In the genomic region with DNA sequence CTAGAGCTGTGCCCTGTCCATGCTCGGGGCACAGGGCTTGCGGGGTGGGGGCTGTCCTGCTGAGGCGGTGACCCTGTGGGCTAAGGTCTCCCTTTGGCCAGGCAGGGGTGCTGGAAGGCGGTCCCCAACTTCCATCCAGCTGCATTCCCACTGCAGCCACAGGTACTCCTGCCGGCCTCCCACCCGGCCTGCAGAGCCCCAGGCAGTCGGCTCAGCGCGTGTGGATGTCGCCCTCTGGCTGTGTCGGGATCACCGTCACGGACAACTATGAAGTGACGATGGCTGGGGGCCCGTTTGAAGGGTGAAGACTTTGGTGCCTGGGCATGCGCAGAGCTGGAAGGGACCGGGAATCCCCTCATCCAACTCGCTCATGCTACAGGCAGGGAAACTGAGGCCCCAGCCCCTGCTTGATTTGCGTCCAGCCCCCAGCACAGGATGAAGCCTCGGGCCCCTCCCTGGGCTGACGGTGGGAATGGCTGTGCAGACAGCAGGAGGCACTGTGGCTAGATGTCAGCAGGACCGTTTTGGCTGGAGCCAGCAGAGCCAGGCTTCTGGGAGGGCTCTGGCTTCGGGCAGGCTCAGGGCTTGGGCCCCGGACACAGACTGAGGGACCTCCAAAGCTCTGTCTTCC, we compare ENCODE assay signal across 2 cellular contexts.
TF ChIP-seq lines count a peak whose summit lies in the region.

No MANE protein-coding gene starts in this region.

TF ChIP-seq in A549, 52 proteins besides CTCF, POLR2A, EP300 and RAD21 (continued from another document):
- TF ChIP-seq, protein P1, sequence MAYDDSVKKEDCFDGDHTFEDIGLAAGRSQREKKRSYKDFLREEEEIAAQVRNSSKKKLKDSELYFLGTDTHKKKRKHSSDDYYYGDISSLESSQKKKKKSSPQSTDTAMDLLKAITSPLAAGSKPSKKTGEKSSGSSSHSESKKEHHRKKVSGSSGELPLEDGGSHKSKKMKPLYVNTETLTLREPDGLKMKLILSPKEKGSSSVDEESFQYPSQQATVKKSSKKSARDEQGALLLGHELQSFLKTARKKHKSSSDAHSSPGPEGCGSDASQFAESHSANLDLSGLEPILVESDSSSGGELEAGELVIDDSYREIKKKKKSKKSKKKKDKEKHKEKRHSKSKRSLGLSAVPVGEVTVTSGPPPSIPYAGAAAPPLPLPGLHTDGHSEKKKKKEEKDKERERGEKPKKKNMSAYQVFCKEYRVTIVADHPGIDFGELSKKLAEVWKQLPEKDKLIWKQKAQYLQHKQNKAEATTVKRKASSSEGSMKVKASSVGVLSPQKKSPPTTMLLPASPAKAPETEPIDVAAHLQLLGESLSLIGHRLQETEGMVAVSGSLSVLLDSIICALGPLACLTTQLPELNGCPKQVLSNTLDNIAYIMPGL (CRISPR knock-in tag; IDR thresholded peaks at IDR 0.05; ENCODE audit: borderline replicate concordance): no peak

TF ChIP-seq in HEK293T, 16 proteins besides CTCF, POLR2A, EP300 and RAD21 (continued from another document):
- no peak for TF ChIP-seq HDGF (IDR thresholded peaks at IDR 0.05; ENCODE audit: borderline replicate concordance)
- no peak for TF ChIP-seq TARDBP (IDR thresholded peaks at IDR 0.05)
- no peak for TF ChIP-seq FOXK2 (IDR thresholded peaks at IDR 0.05)
- no peak for TF ChIP-seq ELF4 (IDR thresholded peaks at IDR 0.05)
- no peak for TF ChIP-seq BHLHE40 (IDR thresholded peaks at IDR 0.05; ENCODE audit: borderline replicate concordance)
- no peak for TF ChIP-seq FOXM1 (IDR thresholded peaks at IDR 0.05; ENCODE audit: borderline replicate concordance)
